Comparison of ENCODE assay signal across 1 cellular context in the genomic region with DNA sequence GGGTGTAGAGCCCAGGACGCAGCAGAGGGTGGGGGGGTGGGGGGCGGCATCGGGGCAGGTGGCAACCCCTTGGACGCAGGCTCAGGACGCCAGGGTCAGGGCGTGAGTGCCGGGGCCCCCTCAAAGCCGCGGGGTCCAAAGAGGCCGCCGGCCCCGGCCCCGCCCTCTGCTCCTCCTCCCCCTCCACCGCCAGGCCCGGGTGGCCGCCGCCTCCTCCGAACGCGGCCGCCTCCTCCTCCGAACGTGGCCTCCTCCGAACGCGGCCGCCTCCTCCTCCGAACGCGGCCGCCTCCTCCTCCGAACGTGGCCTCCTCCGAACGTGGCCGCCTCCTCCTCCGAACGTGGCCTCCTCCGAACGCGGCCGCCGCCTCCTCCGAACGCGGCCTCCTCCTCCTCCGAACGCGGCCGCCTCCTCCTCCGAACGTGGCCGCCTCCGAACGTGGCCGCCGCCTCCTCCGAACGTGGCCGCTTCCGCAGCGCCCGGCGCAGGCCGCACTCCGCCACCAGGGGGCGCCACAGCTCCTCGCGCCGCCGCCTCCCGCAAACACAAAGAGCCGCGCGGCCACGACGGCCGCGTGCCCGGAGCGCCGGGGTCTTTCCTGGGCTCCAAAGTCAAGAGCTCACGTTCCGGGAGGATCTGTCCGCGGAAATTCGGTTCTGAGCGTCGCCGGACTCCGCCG.
A peak's percentile ranks its signal among the peaks of the same experiment; 100 is the strongest.
TF ChIP-seq lines count a peak whose summit lies in the region.

No MANE protein-coding gene starts in this region.

TF ChIP-seq in HepG2, 621 proteins besides CTCF, POLR2A, EP300 and RAD21 (continued from another document and continues in another):
- TF ChIP-seq, protein P1, sequence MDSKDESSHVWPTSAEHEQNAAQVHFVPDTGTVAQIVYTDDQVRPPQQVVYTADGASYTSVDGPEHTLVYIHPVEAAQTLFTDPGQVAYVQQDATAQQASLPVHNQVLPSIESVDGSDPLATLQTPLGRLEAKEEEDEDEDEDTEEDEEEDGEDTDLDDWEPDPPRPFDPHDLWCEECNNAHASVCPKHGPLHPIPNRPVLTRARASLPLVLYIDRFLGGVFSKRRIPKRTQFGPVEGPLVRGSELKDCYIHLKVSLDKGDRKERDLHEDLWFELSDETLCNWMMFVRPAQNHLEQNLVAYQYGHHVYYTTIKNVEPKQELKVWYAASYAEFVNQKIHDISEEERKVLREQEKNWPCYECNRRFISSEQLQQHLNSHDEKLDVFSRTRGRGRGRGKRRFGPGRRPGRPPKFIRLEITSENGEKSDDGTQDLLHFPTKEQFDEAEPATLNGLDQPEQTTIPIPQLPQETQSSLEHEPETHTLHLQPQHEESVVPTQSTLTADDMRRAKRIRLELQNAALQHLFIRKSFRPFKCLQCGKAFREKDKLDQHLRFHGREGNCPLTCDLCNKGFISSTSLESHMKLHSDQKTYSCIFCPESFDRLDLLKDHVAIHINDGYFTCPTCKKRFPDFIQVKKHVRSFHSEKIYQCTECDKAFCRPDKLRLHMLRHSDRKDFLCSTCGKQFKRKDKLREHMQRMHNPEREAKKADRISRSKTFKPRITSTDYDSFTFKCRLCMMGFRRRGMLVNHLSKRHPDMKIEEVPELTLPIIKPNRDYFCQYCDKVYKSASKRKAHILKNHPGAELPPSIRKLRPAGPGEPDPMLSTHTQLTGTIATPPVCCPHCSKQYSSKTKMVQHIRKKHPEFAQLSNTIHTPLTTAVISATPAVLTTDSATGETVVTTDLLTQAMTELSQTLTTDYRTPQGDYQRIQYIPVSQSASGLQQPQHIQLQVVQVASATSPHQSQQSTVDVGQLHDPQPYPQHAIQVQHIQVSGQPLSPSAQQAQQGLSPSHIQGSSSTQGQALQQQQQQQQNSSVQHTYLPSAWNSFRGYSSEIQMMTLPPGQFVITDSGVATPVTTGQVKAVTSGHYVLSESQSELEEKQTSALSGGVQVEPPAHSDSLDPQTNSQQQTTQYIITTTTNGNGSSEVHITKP (CRISPR knock-in tag; IDR thresholded peaks at IDR 0.05; ENCODE audit: low read depth): no peak
- TF ChIP-seq HMG20A (CRISPR knock-in tag; IDR thresholded peaks at IDR 0.05; ENCODE audit: borderline replicate concordance): no peak
- 0 out of 2 replicates have a peak, but pooled peaks have one; percentile 69 for TF ChIP-seq ZNF225 (CRISPR knock-in tag; IDR thresholded peaks at IDR 0.05)
- 0 out of 2 replicates have a peak, but pooled peaks have one; percentile 50 for TF ChIP-seq ZNF33B (CRISPR knock-in tag; IDR thresholded peaks at IDR 0.05)
- TF ChIP-seq JUNB (CRISPR knock-in tag; IDR thresholded peaks at IDR 0.05; ENCODE audit: borderline replicate concordance): no peak
- TF ChIP-seq YY1 (IDR thresholded peaks at IDR 0.05; ENCODE audit: insufficient read depth, insufficient replicate concordance, low read depth, low read length): peak; percentile 81
- TF ChIP-seq ZNF572 (CRISPR knock-in tag; IDR thresholded peaks at IDR 0.05): no peak
- TF ChIP-seq, protein P2, sequence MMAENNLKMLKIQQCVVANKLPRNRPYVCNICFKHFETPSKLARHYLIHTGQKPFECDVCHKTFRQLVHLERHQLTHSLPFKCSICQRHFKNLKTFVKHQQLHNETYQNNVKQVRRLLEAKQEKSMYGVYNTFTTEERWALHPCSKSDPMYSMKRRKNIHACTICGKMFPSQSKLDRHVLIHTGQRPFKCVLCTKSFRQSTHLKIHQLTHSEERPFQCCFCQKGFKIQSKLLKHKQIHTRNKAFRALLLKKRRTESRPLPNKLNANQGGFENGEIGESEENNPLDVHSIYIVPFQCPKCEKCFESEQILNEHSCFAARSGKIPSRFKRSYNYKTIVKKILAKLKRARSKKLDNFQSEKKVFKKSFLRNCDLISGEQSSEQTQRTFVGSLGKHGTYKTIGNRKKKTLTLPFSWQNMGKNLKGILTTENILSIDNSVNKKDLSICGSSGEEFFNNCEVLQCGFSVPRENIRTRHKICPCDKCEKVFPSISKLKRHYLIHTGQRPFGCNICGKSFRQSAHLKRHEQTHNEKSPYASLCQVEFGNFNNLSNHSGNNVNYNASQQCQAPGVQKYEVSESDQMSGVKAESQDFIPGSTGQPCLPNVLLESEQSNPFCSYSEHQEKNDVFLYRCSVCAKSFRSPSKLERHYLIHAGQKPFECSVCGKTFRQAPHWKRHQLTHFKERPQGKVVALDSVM (CRISPR knock-in tag; IDR thresholded peaks at IDR 0.05): peak; percentile 80
- peak; percentile 61; the same call in 1 of the 2 replicates for TF ChIP-seq ZSCAN21 (CRISPR knock-in tag; IDR thresholded peaks at IDR 0.05; ENCODE audit: borderline replicate concordance)
- no peak for TF ChIP-seq ZNF749 (CRISPR knock-in tag; IDR thresholded peaks at IDR 0.05; ENCODE audit: borderline replicate concordance)
- TF ChIP-seq, protein P3, sequence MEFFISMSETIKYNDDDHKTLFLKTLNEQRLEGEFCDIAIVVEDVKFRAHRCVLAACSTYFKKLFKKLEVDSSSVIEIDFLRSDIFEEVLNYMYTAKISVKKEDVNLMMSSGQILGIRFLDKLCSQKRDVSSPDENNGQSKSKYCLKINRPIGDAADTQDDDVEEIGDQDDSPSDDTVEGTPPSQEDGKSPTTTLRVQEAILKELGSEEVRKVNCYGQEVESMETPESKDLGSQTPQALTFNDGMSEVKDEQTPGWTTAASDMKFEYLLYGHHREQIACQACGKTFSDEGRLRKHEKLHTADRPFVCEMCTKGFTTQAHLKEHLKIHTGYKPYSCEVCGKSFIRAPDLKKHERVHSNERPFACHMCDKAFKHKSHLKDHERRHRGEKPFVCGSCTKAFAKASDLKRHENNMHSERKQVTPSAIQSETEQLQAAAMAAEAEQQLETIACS (CRISPR knock-in tag; IDR thresholded peaks at IDR 0.05): peak; percentile 83
- no peak for TF ChIP-seq TMF1 (CRISPR knock-in tag; IDR thresholded peaks at IDR 0.05; ENCODE audit: low read depth)
- TF ChIP-seq, protein P4, sequence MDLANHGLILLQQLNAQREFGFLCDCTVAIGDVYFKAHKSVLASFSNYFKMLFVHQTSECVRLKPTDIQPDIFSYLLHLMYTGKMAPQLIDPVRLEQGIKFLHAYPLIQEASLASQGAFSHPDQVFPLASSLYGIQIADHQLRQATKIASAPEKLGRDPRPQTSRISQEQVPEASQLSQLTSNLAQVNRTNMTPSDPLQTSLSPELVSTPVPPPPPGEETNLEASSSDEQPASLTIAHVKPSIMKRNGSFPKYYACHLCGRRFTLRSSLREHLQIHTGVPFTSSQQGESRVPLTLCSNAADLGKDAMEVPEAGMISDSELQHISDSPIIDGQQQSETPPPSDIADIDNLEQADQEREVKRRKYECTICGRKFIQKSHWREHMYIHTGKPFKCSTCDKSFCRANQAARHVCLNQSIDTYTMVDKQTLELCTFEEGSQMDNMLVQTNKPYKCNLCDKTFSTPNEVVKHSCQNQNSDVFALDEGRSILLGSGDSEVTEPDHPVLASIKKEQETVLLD (CRISPR knock-in tag; IDR thresholded peaks at IDR 0.05; ENCODE audit: low read depth): no peak
- TF ChIP-seq ZNF577 (CRISPR knock-in tag; IDR thresholded peaks at IDR 0.05; ENCODE audit: borderline replicate concordance, low read depth): no peak
- TF ChIP-seq HNRNPLL (IDR thresholded peaks at IDR 0.05; ENCODE audit: low read depth, low read length, poor library complexity, severe bottlenecking): peak; percentile 53
- TF ChIP-seq, protein P5, sequence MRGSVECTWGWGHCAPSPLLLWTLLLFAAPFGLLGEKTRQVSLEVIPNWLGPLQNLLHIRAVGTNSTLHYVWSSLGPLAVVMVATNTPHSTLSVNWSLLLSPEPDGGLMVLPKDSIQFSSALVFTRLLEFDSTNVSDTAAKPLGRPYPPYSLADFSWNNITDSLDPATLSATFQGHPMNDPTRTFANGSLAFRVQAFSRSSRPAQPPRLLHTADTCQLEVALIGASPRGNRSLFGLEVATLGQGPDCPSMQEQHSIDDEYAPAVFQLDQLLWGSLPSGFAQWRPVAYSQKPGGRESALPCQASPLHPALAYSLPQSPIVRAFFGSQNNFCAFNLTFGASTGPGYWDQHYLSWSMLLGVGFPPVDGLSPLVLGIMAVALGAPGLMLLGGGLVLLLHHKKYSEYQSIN (CRISPR knock-in tag; IDR thresholded peaks at IDR 0.05; ENCODE audit: borderline replicate concordance): no peak
- TF ChIP-seq, protein P6, sequence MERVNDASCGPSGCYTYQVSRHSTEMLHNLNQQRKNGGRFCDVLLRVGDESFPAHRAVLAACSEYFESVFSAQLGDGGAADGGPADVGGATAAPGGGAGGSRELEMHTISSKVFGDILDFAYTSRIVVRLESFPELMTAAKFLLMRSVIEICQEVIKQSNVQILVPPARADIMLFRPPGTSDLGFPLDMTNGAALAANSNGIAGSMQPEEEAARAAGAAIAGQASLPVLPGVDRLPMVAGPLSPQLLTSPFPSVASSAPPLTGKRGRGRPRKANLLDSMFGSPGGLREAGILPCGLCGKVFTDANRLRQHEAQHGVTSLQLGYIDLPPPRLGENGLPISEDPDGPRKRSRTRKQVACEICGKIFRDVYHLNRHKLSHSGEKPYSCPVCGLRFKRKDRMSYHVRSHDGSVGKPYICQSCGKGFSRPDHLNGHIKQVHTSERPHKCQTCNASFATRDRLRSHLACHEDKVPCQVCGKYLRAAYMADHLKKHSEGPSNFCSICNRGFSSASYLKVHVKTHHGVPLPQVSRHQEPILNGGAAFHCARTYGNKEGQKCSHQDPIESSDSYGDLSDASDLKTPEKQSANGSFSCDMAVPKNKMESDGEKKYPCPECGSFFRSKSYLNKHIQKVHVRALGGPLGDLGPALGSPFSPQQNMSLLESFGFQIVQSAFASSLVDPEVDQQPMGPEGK (CRISPR knock-in tag; IDR thresholded peaks at IDR 0.05): peak; percentile 28; the same call in 1 of the 2 replicates
- TF ChIP-seq TSC22D2 (CRISPR knock-in tag; IDR thresholded peaks at IDR 0.05; ENCODE audit: borderline replicate concordance): peak; percentile 55; the same call in 1 of the 2 replicates
- TF ChIP-seq, protein P7, sequence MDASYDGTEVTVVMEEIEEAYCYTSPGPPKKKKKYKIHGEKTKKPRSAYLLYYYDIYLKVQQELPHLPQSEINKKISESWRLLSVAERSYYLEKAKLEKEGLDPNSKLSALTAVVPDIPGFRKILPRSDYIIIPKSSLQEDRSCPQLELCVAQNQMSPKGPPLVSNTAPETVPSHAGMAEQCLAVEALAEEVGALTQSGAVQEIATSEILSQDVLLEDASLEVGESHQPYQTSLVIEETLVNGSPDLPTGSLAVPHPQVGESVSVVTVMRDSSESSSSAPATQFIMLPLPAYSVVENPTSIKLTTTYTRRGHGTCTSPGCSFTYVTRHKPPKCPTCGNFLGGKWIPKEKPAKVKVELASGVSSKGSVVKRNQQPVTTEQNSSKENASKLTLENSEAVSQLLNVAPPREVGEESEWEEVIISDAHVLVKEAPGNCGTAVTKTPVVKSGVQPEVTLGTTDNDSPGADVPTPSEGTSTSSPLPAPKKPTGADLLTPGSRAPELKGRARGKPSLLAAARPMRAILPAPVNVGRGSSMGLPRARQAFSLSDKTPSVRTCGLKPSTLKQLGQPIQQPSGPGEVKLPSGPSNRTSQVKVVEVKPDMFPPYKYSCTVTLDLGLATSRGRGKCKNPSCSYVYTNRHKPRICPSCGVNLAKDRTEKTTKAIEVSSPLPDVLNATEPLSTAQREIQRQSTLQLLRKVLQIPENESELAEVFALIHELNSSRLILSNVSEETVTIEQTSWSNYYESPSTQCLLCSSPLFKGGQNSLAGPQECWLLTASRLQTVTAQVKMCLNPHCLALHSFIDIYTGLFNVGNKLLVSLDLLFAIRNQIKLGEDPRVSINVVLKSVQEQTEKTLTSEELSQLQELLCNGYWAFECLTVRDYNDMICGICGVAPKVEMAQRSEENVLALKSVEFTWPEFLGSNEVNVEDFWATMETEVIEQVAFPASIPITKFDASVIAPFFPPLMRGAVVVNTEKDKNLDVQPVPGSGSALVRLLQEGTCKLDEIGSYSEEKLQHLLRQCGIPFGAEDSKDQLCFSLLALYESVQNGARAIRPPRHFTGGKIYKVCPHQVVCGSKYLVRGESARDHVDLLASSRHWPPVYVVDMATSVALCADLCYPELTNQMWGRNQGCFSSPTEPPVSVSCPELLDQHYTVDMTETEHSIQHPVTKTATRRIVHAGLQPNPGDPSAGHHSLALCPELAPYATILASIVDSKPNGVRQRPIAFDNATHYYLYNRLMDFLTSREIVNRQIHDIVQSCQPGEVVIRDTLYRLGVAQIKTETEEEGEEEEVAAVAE (CRISPR knock-in tag; IDR thresholded peaks at IDR 0.05; ENCODE audit: borderline replicate concordance): no peak
- TF ChIP-seq LCORL (IDR thresholded peaks at IDR 0.05): no peak
- 0 out of 2 replicates have a peak, but pooled peaks have one; percentile 25 for TF ChIP-seq LCORL (CRISPR knock-in tag; IDR thresholded peaks at IDR 0.05)
- peak; percentile 27; the same call in 1 of the 2 replicates for TF ChIP-seq TBX2 (CRISPR knock-in tag; IDR thresholded peaks at IDR 0.05; ENCODE audit: borderline replicate concordance)
- no peak for TF ChIP-seq AGO2 (optimal IDR thresholded peaks at IDR 0.05; ENCODE audit: low read depth, low read length)
- no peak for TF ChIP-seq SIX4 (CRISPR knock-in tag; IDR thresholded peaks at IDR 0.05)
- no peak for TF ChIP-seq ZNF766 (CRISPR knock-in tag; IDR thresholded peaks at IDR 0.05; ENCODE audit: borderline replicate concordance)
- no peak for TF ChIP-seq ZSCAN30 (CRISPR knock-in tag; IDR thresholded peaks at IDR 0.05)
- no peak for TF ChIP-seq ZNF543 (CRISPR knock-in tag; IDR thresholded peaks at IDR 0.05)
- TF ChIP-seq ZNF777 (CRISPR knock-in tag; IDR thresholded peaks at IDR 0.05): peak; percentile 84
- TF ChIP-seq, protein P8, sequence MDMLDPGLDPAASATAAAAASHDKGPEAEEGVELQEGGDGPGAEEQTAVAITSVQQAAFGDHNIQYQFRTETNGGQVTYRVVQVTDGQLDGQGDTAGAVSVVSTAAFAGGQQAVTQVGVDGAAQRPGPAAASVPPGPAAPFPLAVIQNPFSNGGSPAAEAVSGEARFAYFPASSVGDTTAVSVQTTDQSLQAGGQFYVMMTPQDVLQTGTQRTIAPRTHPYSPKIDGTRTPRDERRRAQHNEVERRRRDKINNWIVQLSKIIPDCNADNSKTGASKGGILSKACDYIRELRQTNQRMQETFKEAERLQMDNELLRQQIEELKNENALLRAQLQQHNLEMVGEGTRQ (IDR thresholded peaks at IDR 0.05; ENCODE audit: low read depth, low read length): no peak
- TF ChIP-seq, protein P8 (CRISPR knock-in tag; IDR thresholded peaks at IDR 0.05; ENCODE audit: borderline replicate concordance): no peak
- TF ChIP-seq SMYD3 (CRISPR knock-in tag; IDR thresholded peaks at IDR 0.05): no peak
- no peak for TF ChIP-seq ZFP82 (CRISPR knock-in tag; IDR thresholded peaks at IDR 0.05; ENCODE audit: borderline replicate concordance)
- TF ChIP-seq, protein P9, sequence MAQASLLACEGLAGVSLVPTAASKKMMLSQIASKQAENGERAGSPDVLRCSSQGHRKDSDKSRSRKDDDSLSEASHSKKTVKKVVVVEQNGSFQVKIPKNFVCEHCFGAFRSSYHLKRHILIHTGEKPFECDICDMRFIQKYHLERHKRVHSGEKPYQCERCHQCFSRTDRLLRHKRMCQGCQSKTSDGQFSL (CRISPR knock-in tag; IDR thresholded peaks at IDR 0.05): no peak
- no peak for TF ChIP-seq ZNF383 (CRISPR knock-in tag; IDR thresholded peaks at IDR 0.05; ENCODE audit: borderline replicate concordance)
- TF ChIP-seq HMGA1 (CRISPR knock-in tag; conservative IDR thresholded peaks at IDR 0.05): no peak
